Comparison of ENCODE assay signal across 18 cellular contexts in genomic region chr5:172142709-172143215, GRCh38. TPM values are rescaled to one million over a fixed set of nuclear protein-coding genes. Genes with fewer than 3 reads are reported as not detected.
DNase-seq lines count a peak whose midpoint lies in the region; ATAC-seq and TF ChIP-seq lines count a peak whose summit lies in the region.
"Had no signal": no experiment of that assay in that cellular context is flagged by ENCODE, and none has a peak within 500 bp of the region (broad histone marks: within the 10 kb centered on the region; RNA-seq: fewer than 3 reads in every experiment).

No MANE protein-coding gene starts in this region.

- no peak overlapping the region for H2BK15ac ChIP-seq in mesenchymal stem cell (ENCODE audit: low read depth, poor library complexity, severe bottlenecking)

- H3K9ac ChIP-seq in BLaER1 (no peak overlapping the region), mesenchymal stem cell (ENCODE audit: low read length) (no peak overlapping the region)

- H3K9me3 Mint-ChIP-seq in GM23338, result no peaks in the 10 kb centered on the region
- no peaks in the 10 kb centered on the region for H3K9me3 Mint-ChIP-seq in activated naive CD8-positive, alpha-beta T cell (ENCODE audit: low read depth)

- H3K36me3 Mint-ChIP-seq in GM23338 (ENCODE audit: low read depth), result 0 out of 3 replicates have a peak, but pooled peaks cover 3% of the 10 kb centered on the region
- peaks cover 12% of the 10 kb centered on the region for H3K36me3 Mint-ChIP-seq in activated naive CD8-positive, alpha-beta T cell

- H3K27ac Mint-ChIP-seq in GM23338, result no peak overlapping the region
- peak overlapping the region; percentile 83 for H3K27ac Mint-ChIP-seq in activated naive CD8-positive, alpha-beta T cell

- H4K8ac ChIP-seq in mesenchymal stem cell (ENCODE audit: low read length), result no peak overlapping the region

- BruUV-seq in A673 (replicated peaks; lab: Mats Ljungman, UMichigan), result no TSS peak

- H3K4me1 ChIP-seq in BLaER1 (peaks cover 76% of the 10 kb centered on the region), GM23338 (ENCODE audit: insufficient read depth) (peaks cover 6% of the 10 kb centered on the region; the same call in 1 of the 2 replicates), mesenchymal stem cell (ENCODE audit: control insufficient read depth, insufficient read depth, low read depth, low read length) (peaks cover 32% of the 10 kb centered on the region), A673 (ENCODE audit: insufficient read depth, low read length, poor library complexity, severe bottlenecking) (no peaks in the 10 kb centered on the region)

- peaks cover 14% of the 10 kb centered on the region for H3K79me1 ChIP-seq in mesenchymal stem cell (replicated peaks; ENCODE audit: low read length, poor library complexity, severe bottlenecking)

- no peaks in the 10 kb centered on the region for H3K9me2 ChIP-seq in GM23338 (ENCODE audit: insufficient read depth)

- intact Hi-C loops in A673 (cut with micrococcal nuclease; ENCODE audit: unreplicated experiment), result no loop called here

- H2AFZ ChIP-seq in GM23338, result no peak overlapping the region
- no peak overlapping the region for H2AFZ ChIP-seq in mesenchymal stem cell (ENCODE audit: low read depth, low read length)

- H2BK12ac ChIP-seq in mesenchymal stem cell (ENCODE audit: low read length in 2 of 2), result no peak overlapping the region

- no peaks in the 10 kb centered on the region for H3K27me3 ChIP-seq in BLaER1
- H3K27me3 ChIP-seq in GM23338 (ENCODE audit: insufficient read depth), result no peaks in the 10 kb centered on the region
- H3K27me3 ChIP-seq in mesenchymal stem cell (ENCODE audit: control insufficient read depth in 1 of 2, insufficient read depth in 1 of 2, low read length in 2 of 2), result no peaks in the 10 kb centered on the region
- no peaks in the 10 kb centered on the region for H3K27me3 ChIP-seq in A673 (replicated peaks; ENCODE audit: insufficient read depth, low read depth, low read length, poor library complexity)
- H3K27me3 ChIP-seq: dorsolateral prefrontal cortex, right atrium auricular region had no signal

- POLR2A ChIA-PET in A673 (lab: Charles Lee; ENCODE audit: low non-redundant PET), result no interaction called here

- H3K14ac ChIP-seq in mesenchymal stem cell (ENCODE audit: low read length in 2 of 2), result no peak overlapping the region

- H3K27me3 Mint-ChIP-seq in GM23338 (ENCODE audit: insufficient read depth, low read depth, poor library complexity), result peaks cover 7% of the 10 kb centered on the region
- no peaks in the 10 kb centered on the region for H3K27me3 Mint-ChIP-seq in activated naive CD8-positive, alpha-beta T cell

- peak overlapping the region; percentile 73 for H3K4me2 ChIP-seq in BLaER1
- H3K4me2 ChIP-seq in GM23338, result no peak overlapping the region
- no peak overlapping the region for H3K4me2 ChIP-seq in mesenchymal stem cell (ENCODE audit: low read length, poor library complexity, severe bottlenecking)

- H3K36me3 ChIP-seq in BLaER1, result peaks cover 79% of the 10 kb centered on the region
- H3K36me3 ChIP-seq in GM23338 (ENCODE audit: insufficient read depth), result no peaks in the 10 kb centered on the region
- peaks cover 6 to 13% of the 10 kb centered on the region in 2 experiments for H3K36me3 ChIP-seq in mesenchymal stem cell (ENCODE audit: control insufficient read depth in 1 of 2, insufficient read depth in 2 of 2, low read depth in 1 of 2, low read length in 2 of 2)
- no peaks in the 10 kb centered on the region for H3K36me3 ChIP-seq in A673 (ENCODE audit: insufficient read depth, low read length, poor library complexity, severe bottlenecking)
- H3K36me3 ChIP-seq: right atrium auricular region had no signal

- H3K9me3 ChIP-seq in BLaER1 (peaks cover 6% of the 10 kb centered on the region), mesenchymal stem cell (ENCODE audit: control insufficient read depth, low read length) (no peaks in the 10 kb centered on the region), A673 (ENCODE audit: low read depth, low read length, poor library complexity, severe bottlenecking) (no peaks in the 10 kb centered on the region)
- H3K9me3 ChIP-seq: right atrium auricular region had no signal

- H3K23ac ChIP-seq in mesenchymal stem cell (ENCODE audit: low read length in 2 of 2), result no peak overlapping the region

- no peak overlapping the region for H2BK120ac ChIP-seq in mesenchymal stem cell (ENCODE audit: low read depth, low read length)

- CTCF ChIA-PET in A673 (lab: Charles Lee), result no interaction called here

- H3K4me3 ChIP-seq in BLaER1 (no peak overlapping the region), GM23338 (no peak overlapping the region), mesenchymal stem cell (ENCODE audit: insufficient read depth in 1 of 2, low read depth in 1 of 2, low read length in 2 of 2) (no peak overlapping the region), A673 (ENCODE audit: low read depth, low read length, poor library complexity, severe bottlenecking) (no peak overlapping the region)
- H3K4me3 ChIP-seq: dorsolateral prefrontal cortex, right atrium auricular region had no signal

- 66% methylated on average over 5 of the region's 5 CpGs for WGBS in mesenchymal stem cell

- ATAC-seq in GM23338, result peak; percentile 20; the same call in 1 of the 3 replicates

- no peak overlapping the region for H3K4ac ChIP-seq in mesenchymal stem cell (ENCODE audit: low read depth in 1 of 2, low read length in 2 of 2)

- H3K18ac ChIP-seq in mesenchymal stem cell (ENCODE audit: low read depth in 1 of 2, low read length in 2 of 2), result no peak overlapping the region

- H3K27ac ChIP-seq in BLaER1 (peak overlapping the region; percentile 39; the same call in 1 of the 2 replicates), GM23338 (ENCODE audit: low read depth) (no peak overlapping the region), mesenchymal stem cell (ENCODE audit: low read length, poor library complexity, severe bottlenecking) (no peak overlapping the region), A673 (ENCODE audit: low read depth, low read length, poor library complexity, severe bottlenecking) (no peak overlapping the region)
- H3K27ac ChIP-seq: right atrium auricular region had no signal

- peaks cover 21% of the 10 kb centered on the region; the same call in 1 of the 2 replicates for H3K79me2 ChIP-seq in GM23338 (replicated peaks; ENCODE audit: insufficient read depth)

- TF ChIP-seq CTCF in GM23338 (conservative IDR thresholded peaks at IDR 0.05; ENCODE audit: low read depth in 2 of 2), result no peak
- no peak for TF ChIP-seq CTCF in A673 (conservative IDR thresholded peaks at IDR 0.05; ENCODE audit: low read depth, low read length)

- H3K4me3 Mint-ChIP-seq in GM23338, result no peak overlapping the region
- no peak overlapping the region for H3K4me3 Mint-ChIP-seq in activated naive CD8-positive, alpha-beta T cell

- H2BK5ac ChIP-seq in mesenchymal stem cell (ENCODE audit: low read depth, low read length, poor library complexity, severe bottlenecking), result no peak overlapping the region

- peaks cover 18% of the 10 kb centered on the region for H3K4me1 Mint-ChIP-seq in GM23338
- H3K4me1 Mint-ChIP-seq in activated naive CD8-positive, alpha-beta T cell (ENCODE audit: low read depth), result peaks cover 80% of the 10 kb centered on the region

- H4K91ac ChIP-seq in mesenchymal stem cell (ENCODE audit: low read length), result no peak overlapping the region

- H4K20me1 ChIP-seq in BLaER1 (peaks cover 88% of the 10 kb centered on the region), GM23338 (replicated peaks; ENCODE audit: insufficient read depth) (no peaks in the 10 kb centered on the region; the same call in 1 of the 2 replicates)

- DNase-seq in GM23338 (ENCODE audit: low spot score) (no peak), mesenchymal stem cell (peak; percentile 19), NCI-H446 treated with DMSO at 0.1 percent for 48 hours (lab: John Stamatoyannopoulos, UW) (no peak), amniotic stem cell (lab: John Stamatoyannopoulos, UW) (no peak), pons (ENCODE audit: low spot score) (no peak), A673 (ENCODE audit: low spot score) (no peak)
- DNase-seq: C1 segment of cervical spinal cord; dorsolateral prefrontal cortex; foreskin melanocyte; HCEC 1CT; kidney glomerular epithelial cell; NCI-H446; stimulated activated CD4-positive, alpha-beta T cell treated with anti-CD3 and anti-CD28 coated beads, Interleukin-4, amount 100 ng/mL, for 24 hours; stimulated activated naive CD4-positive, alpha-beta T cell treated with Interleukin-2 at 50 U/mL for 16 hours; T-helper 2 cell had no signal

- 0 out of 2 replicates have a peak, but pooled peaks cover 4% of the 10 kb centered on the region for H3F3A ChIP-seq in GM23338 (replicated peaks; ENCODE audit: low read depth)

- no peak overlapping the region for H2AK5ac ChIP-seq in mesenchymal stem cell (ENCODE audit: low read length, severe bottlenecking)

RNA-seq across cellular contexts. Expression of gene STK10, which starts 45.3 kb away (rescaled TPM):
- total RNA-seq in GM23338 (2014; rRNA removed; shearing (Covaris generic)), result 17.8 and 19.6 TPM in 2 replicates
- polyA plus RNA-seq in GM23338 (2016; fragmentation: Nextera tagmentation; extraction: Ambion mirVana), result 7.5 and 9.3 TPM in 2 replicates
- 23.9 TPM for polyA plus RNA-seq in mesenchymal stem cell (2013, experiment 1 of 2)
- 21.2 TPM for polyA plus RNA-seq in mesenchymal stem cell (2013, experiment 2 of 2)
- 3.8 and 3.9 TPM in 2 replicates for total RNA-seq in A673 (2021)

RNA-seq across cellular contexts. Expression of gene EFCAB9, which starts 51.2 kb away (rescaled TPM):
- total RNA-seq in GM23338 (2014; rRNA removed; shearing (Covaris generic)), result not detected in 2 replicates
- polyA plus RNA-seq in GM23338 (2016; fragmentation: Nextera tagmentation; extraction: Ambion mirVana), result not detected in 2 replicates
- polyA plus RNA-seq in mesenchymal stem cell (2013, experiment 1 of 2), result not detected
- not detected for polyA plus RNA-seq in mesenchymal stem cell (2013, experiment 2 of 2)
- not detected in 2 replicates for total RNA-seq in A673 (2021)
- total RNA-seq: dorsolateral prefrontal cortex, right atrium auricular region had no signal
